33 cellular contexts compared by ENCODE assay signal in the genomic region with DNA sequence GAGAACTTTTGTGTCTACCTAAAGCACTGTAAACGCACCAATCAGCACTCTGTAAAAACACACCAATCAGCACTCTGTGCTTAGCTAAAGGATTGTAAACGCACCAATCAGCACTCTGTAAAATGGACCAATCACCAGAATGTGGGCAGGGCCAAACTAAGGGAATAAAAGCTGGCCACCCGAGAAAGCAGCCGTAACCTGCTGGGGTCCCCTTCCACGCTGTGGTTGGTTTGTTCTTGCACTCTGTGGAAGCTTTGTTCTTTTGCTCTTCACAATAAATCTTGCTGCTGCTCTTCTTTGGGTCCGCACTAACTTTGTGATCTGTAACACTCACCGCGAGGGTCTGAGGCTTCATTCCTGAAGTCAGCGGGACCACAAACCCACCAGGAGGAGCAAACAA.
"Had no signal": no experiment of that assay in that cellular context is flagged by ENCODE, and none has a peak within 500 bp of the region (broad histone marks: within the 10 kb centered on the region; RNA-seq: fewer than 3 reads in every experiment).

No MANE protein-coding gene starts in this region.

- H3K27me3 ChIP-seq: adrenal gland, ascending aorta, body of pancreas, brain microvascular endothelial cell, breast epithelium, cardiac muscle cell had no signal

- DNase-seq: activated effector memory CD4-positive, alpha-beta T cell treated with anti-CD3 and anti-CD28 coated beads, Interleukin-2, amount 50 U/mL, for 16 hours; activated effector memory CD4-positive, alpha-beta T cell treated with Interleukin-2 at 50 U/mL for 16 hours; activated gamma-delta T cell; activated gamma-delta T cell treated with Interleukin-2 at 50 U/mL for 16 hours; activated naive CD4-positive, alpha-beta T cell; activated naive CD4-positive, alpha-beta T cell treated with anti-CD3 and anti-CD28 coated beads for 36 hours; activated naive CD4-positive, alpha-beta T cell treated with anti-CD3 and anti-CD28 coated beads, Interleukin-2, amount 10 ng/mL, durations not matched to agents 7 days and 5 days; activated naive CD4-positive, alpha-beta T cell treated with anti-CD3 and anti-CD28 coated beads, Interleukin-2, amount 50 U/mL, for 16 hours; activated naive CD4-positive, alpha-beta T cell treated with Interleukin-2 at 50 U/mL for 16 hours; activated naive CD8-positive, alpha-beta T cell treated with anti-CD3 and anti-CD28 coated beads for 36 hours; activated naive CD8-positive, alpha-beta T cell treated with anti-CD3 and anti-CD28 coated beads, Interleukin-2, amount 10 ng/mL, durations not matched to agents 7 days and 5 days; activated naive CD8-positive, alpha-beta T cell treated with anti-CD3 and anti-CD28 coated beads, Interleukin-2, amount 50 U/mL, for 24 hours; activated T-cell treated with anti-CD3 and anti-CD28 coated beads, Interleukin-2, amount 50 U/mL, for 24 hours; activated T-cell treated with anti-CD3 and anti-CD28 coated beads, Interleukin-2, amount 50 U/mL, for 4 hours; activated T-cell treated with anti-CD3 and anti-CD28 coated beads, Interleukin-2, amount 50 U/mL, for 48 hours; activated T-cell treated with anti-CD3 and anti-CD28 coated beads, Interleukin-2, amount 50 U/mL, for 72 hours; adrenal gland; amniotic stem cell; amygdala; anterior cingulate cortex; aorta; body of pancreas; brain microvascular endothelial cell; caudate nucleus; central memory CD4-positive, alpha-beta T cell; cerebellar nuclear complex had no signal

- H3K4me1 ChIP-seq: adrenal gland, ascending aorta, body of pancreas, breast epithelium had no signal

- H3K4me3 ChIP-seq: adrenal gland, ascending aorta, body of pancreas, breast epithelium, cardiac muscle cell had no signal

- FAIRE-seq: astrocyte, bronchial epithelial cell had no signal

- H3K27ac ChIP-seq: adrenal gland, ascending aorta, body of pancreas, brain microvascular endothelial cell, breast epithelium, cardiac muscle cell had no signal

- H3K9me3 ChIP-seq: adrenal gland, body of pancreas had no signal

- H3K36me3 ChIP-seq: adrenal gland, ascending aorta, brain microvascular endothelial cell, breast epithelium, cardiac muscle cell had no signal

- ATAC-seq: activated naive CD4-positive, alpha-beta T cell treated with anti-CD3 and anti-CD28 coated beads, Interleukin-2, amount 50 U/mL, for 72 hours; activated naive CD8-positive, alpha-beta T cell treated with anti-CD3 and anti-CD28 coated beads, Interleukin-2, amount 50 U/mL, for 24 hours; activated T-cell treated with anti-CD3 and anti-CD28 coated beads, Interleukin-2, amount 50 U/mL, for 4 hours; activated T-cell treated with anti-CD3 and anti-CD28 coated beads, Interleukin-2, amount 50 U/mL, for 72 hours; activated T-helper 17 cell treated with anti-CD3 and anti-CD28 coated beads, Interleukin-2, amount 50 U/mL, for 72 hours; body of pancreas had no signal
